24 cellular contexts compared by ENCODE assay signal in genomic region chr5:34652916-34653315, GRCh38. TPM values are rescaled to one million over a fixed set of nuclear protein-coding genes. Genes with fewer than 3 reads are reported as not detected.
DNase-seq lines count a peak whose midpoint lies in the region; ATAC-seq, FAIRE-seq and TF ChIP-seq lines count a peak whose summit lies in the region.
"Had no signal": no experiment of that assay in that cellular context is flagged by ENCODE, and none has a peak within 500 bp of the region (broad histone marks: within the 10 kb centered on the region; RNA-seq: fewer than 3 reads in every experiment).

No MANE protein-coding gene starts in this region.

- dilution Hi-C loops in endothelial cell of umbilical vein (cut with MboI; ENCODE audit: extremely low pct_ligation_motif_present, low sequenced_read_pairs), result no loop called here

- no peaks in the 10 kb centered on the region for H3K27me3 Mint-ChIP-seq in osteocyte (ENCODE audit: unreplicated experiment)

- no peak for TF ChIP-seq RAD21 in SK-N-SH (IDR thresholded peaks at IDR 0.05; ENCODE audit: low read length)

- H3K4me2 ChIP-seq in SK-N-SH (peak overlapping the region; percentile 39; the same call in 1 of the 2 replicates), endothelial cell of umbilical vein (ENCODE audit: insufficient read depth, low read length) (peak overlapping the region; percentile 12)
- H3K4me2 ChIP-seq: hepatocyte had no signal

- no peaks in the 10 kb centered on the region for H3K27me3 ChIP-seq in SK-N-SH (ENCODE audit: insufficient read depth)
- H3K27me3 ChIP-seq in endothelial cell of umbilical vein (ENCODE audit: control insufficient read depth in 2 of 2, insufficient read depth in 2 of 2, low read length in 2 of 2), result no peaks in the 10 kb centered on the region
- H3K27me3 ChIP-seq: hepatocyte, ovary, tibial artery had no signal

- no TSS peak for BruUV-seq in endothelial cell of umbilical vein (replicated peaks; lab: Mats Ljungman, UMichigan)

- H3K9me2 ChIP-seq in SK-N-SH, result no peaks in the 10 kb centered on the region

- no peaks in the 10 kb centered on the region for H3K9me1 ChIP-seq in endothelial cell of umbilical vein (replicated peaks; ENCODE audit: control insufficient read depth, extremely low read depth, insufficient read depth, low read length)

- peaks cover 35% of the 10 kb centered on the region for H3K4me1 Mint-ChIP-seq in osteocyte (ENCODE audit: unreplicated experiment)

- H3K4me1 ChIP-seq in SK-N-SH (ENCODE audit: control insufficient read depth in 1 of 2, insufficient read depth in 2 of 2, low read depth in 1 of 2, low read length in 1 of 2) (no peaks in the 10 kb centered on the region; a peak in 2 of 4 replicates), endothelial cell of umbilical vein (ENCODE audit: control insufficient read depth, extremely low read depth, insufficient read depth, low read length) (peaks cover 31% of the 10 kb centered on the region)

- no peak for ATAC-seq in HG03521 (IDR thresholded peaks at IDR 0.05; ENCODE audit: unreplicated experiment)
- ATAC-seq: activated CD8-positive, alpha-beta T cell treated with anti-CD3 and anti-CD28 coated beads for 36 hours; left cardiac atrium had no signal

- H4K20me1 ChIP-seq in SK-N-SH (ENCODE audit: insufficient read depth) (peaks cover 4% of the 10 kb centered on the region; the same call in 1 of the 2 replicates), endothelial cell of umbilical vein (replicated peaks; ENCODE audit: control insufficient read depth, extremely low read depth, insufficient read depth, low read length) (no peaks in the 10 kb centered on the region)

- peak; percentile 24; the same call in 1 of the 2 replicates for TF ChIP-seq CTCF in SK-N-SH (IDR thresholded peaks at IDR 0.05)
- no peak for TF ChIP-seq CTCF in endothelial cell of umbilical vein (IDR thresholded peaks at IDR 0.05; ENCODE audit: extremely low read depth in 1 of 2, insufficient read depth in 1 of 2, low read depth in 1 of 2, low read length in 2 of 2)
- no peak for TF ChIP-seq CTCF in osteocyte (IDR thresholded peaks at IDR 0.05)

- no peak for TF ChIP-seq EP300 in SK-N-SH (IDR thresholded peaks at IDR 0.05; ENCODE audit: borderline replicate concordance in 1 of 2, low read depth in 1 of 2, low read length in 1 of 2)

- no peak overlapping the region for H3K4me3 ChIP-seq in SK-N-SH (ENCODE audit: low read depth in 2 of 2, low read length in 1 of 2)
- H3K4me3 ChIP-seq in endothelial cell of umbilical vein (replicated peaks in 1 of 3; ENCODE audit: insufficient read depth in 1 of 3, low read depth in 1 of 3, low read length in 3 of 3), result no peak overlapping the region
- H3K4me3 ChIP-seq: hepatocyte, ovary, tibial artery had no signal

- peaks cover 2% of the 10 kb centered on the region for H3K36me3 Mint-ChIP-seq in osteocyte (ENCODE audit: unreplicated experiment)
- H3K36me3 Mint-ChIP-seq: IgD-negative memory B cell had no signal

- no peaks in the 10 kb centered on the region for H3K36me3 ChIP-seq in SK-N-SH (replicated peaks in 1 of 2; ENCODE audit: control insufficient read depth in 1 of 2, insufficient read depth in 2 of 2, low read length in 1 of 2)
- H3K36me3 ChIP-seq in endothelial cell of umbilical vein (ENCODE audit: control insufficient read depth in 2 of 2, extremely low read depth in 1 of 2, insufficient read depth in 2 of 2, low read length in 2 of 2), result no peaks in the 10 kb centered on the region
- H3K36me3 ChIP-seq: ovary, tibial artery, WERI-Rb-1 had no signal

- TF ChIP-seq POLR2A in endothelial cell of umbilical vein (IDR thresholded peaks at IDR 0.05; ENCODE audit: low read depth, low read length), result no peak

- POLR2A ChIA-PET in SK-N-SH (lab: Yijun Ruan, JAX), result no interaction called here
- POLR2A ChIA-PET in endothelial cell of umbilical vein (lab: Charles Lee), result interaction anchor here (1.1 to 1.4 kb wide), 2 partner anchors 25 to 67 kb away, joined by 4 to 5 read pairs; no protein-coding TSS in a partner anchor

- DNase-seq in ELR (ENCODE audit: low read depth) (peak; percentile 44), SK-N-SH (no peak), endothelial cell of umbilical vein (ENCODE audit: low read depth, low spot score) (peak; percentile 76), osteocyte (ENCODE audit: extremely low spot score, unreplicated experiment) (no peak), HK-2 (ENCODE audit: unreplicated experiment) (no peak), SW480 (ENCODE audit: low spot score) (no peak), inferior parietal cortex (ENCODE audit: extremely low spot score) (no peak)
- DNase-seq: activated CD8-positive, alpha-beta T cell treated with anti-CD3 and anti-CD28 coated beads for 36 hours; activated T-cell treated with anti-CD3 and anti-CD28 coated beads, Interleukin-2, amount 50 U/mL, for 48 hours; C1 segment of cervical spinal cord; left cardiac atrium; NCI-H1092 treated with DMSO at 0.1 percent for 48 hours; NCI-H2171; NCI-H774; ovary; small intestine; T-helper 1 cell; tibial artery; WERI-Rb-1 had no signal

- H3K9me3 Mint-ChIP-seq in osteocyte (ENCODE audit: unreplicated experiment), result no peaks in the 10 kb centered on the region
- H3K9me3 Mint-ChIP-seq: activated CD8-positive, alpha-beta T cell treated with anti-CD3 and anti-CD28 coated beads for 36 hours; IgD-negative memory B cell had no signal

- H3K9ac ChIP-seq in SK-N-SH, result no peak overlapping the region
- H3K9ac ChIP-seq in endothelial cell of umbilical vein (replicated peaks; ENCODE audit: extremely low read depth, insufficient read depth, low read length), result no peak overlapping the region

- CTCF ChIA-PET in SK-N-SH (lab: Yijun Ruan, JAX) (no interaction called here), endothelial cell of umbilical vein (lab: Charles Lee) (interaction anchor here (1.1 to 2.7 kb wide), 6 partner anchors 24 to 130 kb away, joined by 3 to 11 read pairs (median 4); no protein-coding TSS in a partner anchor)

- peaks cover 35% of the 10 kb centered on the region for H3F3A ChIP-seq in SK-N-SH (replicated peaks; ENCODE audit: insufficient read depth)

- peak; percentile 21 for FAIRE-seq in endothelial cell of umbilical vein (lab: Jason Lieb, UNC)
- FAIRE-seq: small intestine had no signal

- H3K27ac ChIP-seq in SK-N-SH (ENCODE audit: low read depth in 2 of 2, low read length in 1 of 2) (peak overlapping the region; percentile 30 to 64; a peak in 2 of 4 replicates), endothelial cell of umbilical vein (ENCODE audit: insufficient read depth, low read depth, low read length) (no peak overlapping the region)
- H3K27ac ChIP-seq: epithelial cell of prostate, hepatocyte, ovary, RWPE1, WERI-Rb-1 had no signal

- peak overlapping the region; percentile 3 for H3K27ac Mint-ChIP-seq in osteocyte (ENCODE audit: unreplicated experiment)
- H3K27ac Mint-ChIP-seq: activated CD8-positive, alpha-beta T cell treated with anti-CD3 and anti-CD28 coated beads for 36 hours; IgD-negative memory B cell had no signal

- no peak overlapping the region for H2AFZ ChIP-seq in SK-N-SH (ENCODE audit: low read depth)
- no peak overlapping the region for H2AFZ ChIP-seq in endothelial cell of umbilical vein (ENCODE audit: low read depth, low read length)
- H2AFZ ChIP-seq: hepatocyte had no signal

- intact Hi-C loops in endothelial cell of umbilical vein (cut with micrococcal nuclease), result no loop called here

- no peak overlapping the region for H3K4me3 Mint-ChIP-seq in osteocyte (ENCODE audit: unreplicated experiment)
- H3K4me3 Mint-ChIP-seq: activated CD8-positive, alpha-beta T cell treated with anti-CD3 and anti-CD28 coated beads for 36 hours; IgD-negative memory B cell had no signal

- H3K9me3 ChIP-seq in SK-N-SH, result no peaks in the 10 kb centered on the region
- no peaks in the 10 kb centered on the region for H3K9me3 ChIP-seq in endothelial cell of umbilical vein (replicated peaks; ENCODE audit: control insufficient read depth, insufficient read depth, low read length)
- H3K9me3 ChIP-seq: ovary, tibial artery had no signal

- H3K79me2 ChIP-seq in SK-N-SH (ENCODE audit: insufficient read depth) (peaks cover 14% of the 10 kb centered on the region), endothelial cell of umbilical vein (ENCODE audit: control insufficient read depth, insufficient read depth, low read length) (peaks cover 16% of the 10 kb centered on the region)

TF ChIP-seq in SK-N-SH, 30 proteins besides CTCF, POLR2A, EP300 and RAD21 (continues in another document):
- TF ChIP-seq NFIC (IDR thresholded peaks at IDR 0.05; ENCODE audit: borderline replicate concordance) (peak; percentile 65), SMC3 (IDR thresholded peaks at IDR 0.05; ENCODE audit: low read depth, low read length) (no peak), RFX5 (IDR thresholded peaks at IDR 0.05; ENCODE audit: low read length) (no peak)

TF ChIP-seq in endothelial cell of umbilical vein, 7 proteins besides CTCF, POLR2A, EP300 and RAD21:
- TF ChIP-seq GATA2 (IDR thresholded peaks at IDR 0.05; ENCODE audit: insufficient read depth, insufficient read length, low read depth, low read length), result peak; percentile 42
- no peak for TF ChIP-seq EZH2 (IDR thresholded peaks at IDR 0.05; ENCODE audit: borderline replicate concordance, low read depth, low read length, severe bottlenecking)

RNA-seq across cellular contexts. Expression of gene RAI14, which starts 3.2 kb away (rescaled TPM):
- 53.2 and 59.5 TPM in 2 replicates for polyA plus RNA-seq in SK-N-SH (2012; rRNA removed)
- 59.7 and 67.7 TPM in 2 replicates for polyA plus RNA-seq in SK-N-SH (2012; cell fraction: cytosol; rRNA removed)
- polyA plus RNA-seq in SK-N-SH (2012; cell fraction: nucleus; rRNA removed), result 61.9 and 72.1 TPM in 2 replicates
- total RNA-seq in endothelial cell of umbilical vein, result 369 and 390 TPM in 2 replicates
- polyA plus RNA-seq in endothelial cell of umbilical vein, result 113 and 114 TPM in 2 replicates
- 130 and 164 TPM in 2 replicates for polyA plus RNA-seq in endothelial cell of umbilical vein (2011; cell fraction: cytosol; rRNA removed)
- 204 and 223 TPM in 2 replicates for polyA plus RNA-seq in endothelial cell of umbilical vein (2011; cell fraction: nucleus; rRNA removed)
- polyA plus RNA-seq in endothelial cell of umbilical vein (2012), result 239 and 249 TPM in 2 replicates
- polyA minus RNA-seq in endothelial cell of umbilical vein, result 582 and 866 TPM in 2 replicates
- polyA minus RNA-seq in endothelial cell of umbilical vein (2011; cell fraction: cytosol; rRNA and poly(A)+ RNA removed), result 2.6 TPM
- polyA minus RNA-seq in endothelial cell of umbilical vein (2011; cell fraction: nucleus; rRNA and poly(A)+ RNA removed), result 148 and 149 TPM in 2 replicates
- total RNA-seq in osteocyte, result 130 and 138 TPM in 2 replicates

Comparison
In these comparisons a context has a peak if more than half of its experiments do, and no peak if none do; other contexts are left out.
1. DNase-seq: peak in ELR (single experiment) and endothelial cell of umbilical vein (single experiment); none in SK-N-SH (single experiment), osteocyte (single experiment), HK-2 (single experiment), SW480 (single experiment) and inferior parietal cortex (single experiment).